In genomic region chr10:36489928-36490279, GRCh38 we compare ENCODE assay signal across 15 cellular contexts.
DNase-seq lines count a peak whose midpoint lies in the region; ATAC-seq and TF ChIP-seq lines count a peak whose summit lies in the region.
"Had no signal": no experiment of that assay in that cellular context is flagged by ENCODE, and none has a peak within 500 bp of the region (broad histone marks: within the 10 kb centered on the region; RNA-seq: fewer than 3 reads in every experiment).

No MANE protein-coding gene starts in this region.

- no peaks in the 10 kb centered on the region for H3K27me3 Mint-ChIP-seq in nephron (ENCODE audit: low read depth)
- no peaks in the 10 kb centered on the region for H3K27me3 Mint-ChIP-seq in activated T-helper 2 cell treated with anti-CD3 and anti-CD28 coated beads, Interferon-gamma antibody, Interleukin-2, Interleukin-4, amounts not matched to agents 10 μg/mL and 5 μg/mL and 100 μg/mL, durations not matched to agents 14 hours and 24 hours and 36 hours (ENCODE audit: low read depth)
- H3K27me3 Mint-ChIP-seq: activated CD8-positive, alpha-beta T cell treated with anti-CD3 and anti-CD28 coated beads for 36 hours; CD4-positive, alpha-beta T cell had no signal

- peak overlapping the region; percentile 67 to 90 (median 84) for H3K27ac Mint-ChIP-seq in nephron
- no peak overlapping the region for H3K27ac Mint-ChIP-seq in activated T-helper 2 cell treated with anti-CD3 and anti-CD28 coated beads, Interferon-gamma antibody, Interleukin-2, Interleukin-4, amounts not matched to agents 10 μg/mL and 5 μg/mL and 100 μg/mL, durations not matched to agents 14 hours and 24 hours and 36 hours
- H3K27ac Mint-ChIP-seq: activated CD8-positive, alpha-beta T cell treated with anti-CD3 and anti-CD28 coated beads for 36 hours; CD4-positive, alpha-beta T cell; HFFc6; neural progenitor cell; T-helper 1 cell treated with Interleukin-12 subunit alpha and Interleukin-12 subunit beta and Interleukin-4 antibody, amounts not matched to agents 30 μg/mL and 1 μg/mL, for 36 hours had no signal

- DNase-seq in AG08396 (ENCODE audit: low spot score) (peak; percentile 57), RWPE2 (ENCODE audit: low spot score) (no peak), epithelial cell of prostate (ENCODE audit: low read depth, low spot score) (no peak), WERI-Rb-1 (no peak), hypothalamus (lab: John Stamatoyannopoulos, UW) (no peak), DMS114 treated with DMSO at 0.1 percent for 48 hours (lab: John Stamatoyannopoulos, UW; ENCODE audit: unreplicated experiment) (no peak)
- no peak for DNase-seq in activated T-helper 2 cell treated with anti-CD3 and anti-CD28 coated beads, Interferon-gamma antibody, Interleukin-2, Interleukin-4, amounts not matched to agents 10 μg/mL and 5 μg/mL and 100 μg/mL, durations not matched to agents 14 hours and 24 hours and 36 hours (ENCODE audit: low spot score)
- DNase-seq: activated CD8-positive, alpha-beta T cell treated with anti-CD3 and anti-CD28 coated beads for 36 hours; activated naive CD4-positive, alpha-beta T cell treated with anti-CD3 and anti-CD28 coated beads, Interleukin-2, amount 50 U/mL, for 16 hours; CD4-positive, alpha-beta T cell; HFFc6; NCI-H69 had no signal

- H3K4me1 ChIP-seq in RWPE2 (ENCODE audit: insufficient read depth, poor library complexity, severe bottlenecking), result peaks cover 37% of the 10 kb centered on the region
- H3K4me1 ChIP-seq: neural progenitor cell had no signal

- H3K36me3 Mint-ChIP-seq in nephron (ENCODE audit: low read depth), result no peaks in the 10 kb centered on the region
- H3K36me3 Mint-ChIP-seq in activated T-helper 2 cell treated with anti-CD3 and anti-CD28 coated beads, Interferon-gamma antibody, Interleukin-2, Interleukin-4, amounts not matched to agents 10 μg/mL and 5 μg/mL and 100 μg/mL, durations not matched to agents 14 hours and 24 hours and 36 hours (ENCODE audit: low read depth), result no peaks in the 10 kb centered on the region
- H3K36me3 Mint-ChIP-seq: neural progenitor cell had no signal

- peak; percentile 48; the same call in 1 of the 3 replicates for ATAC-seq in RWPE2 (ENCODE audit: low read depth)
- ATAC-seq: activated CD8-positive, alpha-beta T cell treated with anti-CD3 and anti-CD28 coated beads for 36 hours had no signal

- peaks cover 37% of the 10 kb centered on the region for H3K4me1 Mint-ChIP-seq in nephron
- no peaks in the 10 kb centered on the region for H3K4me1 Mint-ChIP-seq in activated T-helper 2 cell treated with anti-CD3 and anti-CD28 coated beads, Interferon-gamma antibody, Interleukin-2, Interleukin-4, amounts not matched to agents 10 μg/mL and 5 μg/mL and 100 μg/mL, durations not matched to agents 14 hours and 24 hours and 36 hours (ENCODE audit: low read depth)
- H3K4me1 Mint-ChIP-seq: neural progenitor cell had no signal

- TF ChIP-seq CTCF in RWPE2 (IDR thresholded peaks at IDR 0.05; ENCODE audit: poor library complexity, severe bottlenecking) (no peak), nephron (IDR thresholded peaks at IDR 0.05; ENCODE audit: unreplicated experiment in 3 of 3) (no peak), WERI-Rb-1 (IDR thresholded peaks at IDR 0.05; ENCODE audit: low read depth, low read length) (no peak)

- H3K27ac ChIP-seq in RWPE2 (ENCODE audit: poor library complexity, severe bottlenecking) (peak overlapping the region; percentile 41), epithelial cell of prostate (peak overlapping the region; percentile 63), WERI-Rb-1 (no peak overlapping the region)
- H3K27ac ChIP-seq: neural progenitor cell had no signal

- H3K36me3 ChIP-seq in RWPE2 (ENCODE audit: low read depth) (no peaks in the 10 kb centered on the region), WERI-Rb-1 (no peaks in the 10 kb centered on the region)
- H3K36me3 ChIP-seq: neural progenitor cell had no signal

- H3K4me3 ChIP-seq in RWPE2 (ENCODE audit: severe bottlenecking), result no peak overlapping the region
- H3K4me3 ChIP-seq in WERI-Rb-1 (ENCODE audit: low read depth, low read length), result no peak overlapping the region
- H3K4me3 ChIP-seq: neural progenitor cell had no signal

- no peaks in the 10 kb centered on the region for H3K9me3 ChIP-seq in RWPE2 (ENCODE audit: severe bottlenecking)
- H3K9me3 ChIP-seq in WERI-Rb-1 (ENCODE audit: severe bottlenecking), result no peaks in the 10 kb centered on the region

- H3K4me3 Mint-ChIP-seq in nephron, result no peak overlapping the region
- H3K4me3 Mint-ChIP-seq in activated T-helper 2 cell treated with anti-CD3 and anti-CD28 coated beads, Interferon-gamma antibody, Interleukin-2, Interleukin-4, amounts not matched to agents 10 μg/mL and 5 μg/mL and 100 μg/mL, durations not matched to agents 14 hours and 24 hours and 36 hours (ENCODE audit: low read depth), result no peak overlapping the region
- H3K4me3 Mint-ChIP-seq: activated CD8-positive, alpha-beta T cell treated with anti-CD3 and anti-CD28 coated beads for 36 hours; CD4-positive, alpha-beta T cell; HFFc6; neural progenitor cell; T-helper 1 cell treated with Interleukin-12 subunit alpha and Interleukin-12 subunit beta and Interleukin-4 antibody, amounts not matched to agents 30 μg/mL and 1 μg/mL, for 36 hours had no signal

- H3K27me3 ChIP-seq in RWPE2 (ENCODE audit: insufficient read depth, poor library complexity, severe bottlenecking) (no peaks in the 10 kb centered on the region), WERI-Rb-1 (ENCODE audit: insufficient read depth, low read depth, severe bottlenecking) (no peaks in the 10 kb centered on the region)
- H3K27me3 ChIP-seq: neural progenitor cell had no signal

- H3K9me3 Mint-ChIP-seq in nephron, result no peaks in the 10 kb centered on the region
- peaks cover 12% of the 10 kb centered on the region for H3K9me3 Mint-ChIP-seq in activated T-helper 2 cell treated with anti-CD3 and anti-CD28 coated beads, Interferon-gamma antibody, Interleukin-2, Interleukin-4, amounts not matched to agents 10 μg/mL and 5 μg/mL and 100 μg/mL, durations not matched to agents 14 hours and 24 hours and 36 hours
- H3K9me3 Mint-ChIP-seq: activated CD8-positive, alpha-beta T cell treated with anti-CD3 and anti-CD28 coated beads for 36 hours; neural progenitor cell; T-helper 1 cell treated with Interleukin-12 subunit alpha and Interleukin-12 subunit beta and Interleukin-4 antibody, amounts not matched to agents 30 μg/mL and 1 μg/mL, for 36 hours had no signal

- intact Hi-C loops in activated T-helper 2 cell treated with anti-CD3 and anti-CD28 coated beads, Interferon-gamma antibody, Interleukin-2, Interleukin-4, amounts not matched to agents 10 μg/mL and 5 μg/mL and 100 μg/mL, durations not matched to agents 14 hours and 24 hours and 36 hours (cut with micrococcal nuclease), result no loop called here
